In the genomic region with DNA sequence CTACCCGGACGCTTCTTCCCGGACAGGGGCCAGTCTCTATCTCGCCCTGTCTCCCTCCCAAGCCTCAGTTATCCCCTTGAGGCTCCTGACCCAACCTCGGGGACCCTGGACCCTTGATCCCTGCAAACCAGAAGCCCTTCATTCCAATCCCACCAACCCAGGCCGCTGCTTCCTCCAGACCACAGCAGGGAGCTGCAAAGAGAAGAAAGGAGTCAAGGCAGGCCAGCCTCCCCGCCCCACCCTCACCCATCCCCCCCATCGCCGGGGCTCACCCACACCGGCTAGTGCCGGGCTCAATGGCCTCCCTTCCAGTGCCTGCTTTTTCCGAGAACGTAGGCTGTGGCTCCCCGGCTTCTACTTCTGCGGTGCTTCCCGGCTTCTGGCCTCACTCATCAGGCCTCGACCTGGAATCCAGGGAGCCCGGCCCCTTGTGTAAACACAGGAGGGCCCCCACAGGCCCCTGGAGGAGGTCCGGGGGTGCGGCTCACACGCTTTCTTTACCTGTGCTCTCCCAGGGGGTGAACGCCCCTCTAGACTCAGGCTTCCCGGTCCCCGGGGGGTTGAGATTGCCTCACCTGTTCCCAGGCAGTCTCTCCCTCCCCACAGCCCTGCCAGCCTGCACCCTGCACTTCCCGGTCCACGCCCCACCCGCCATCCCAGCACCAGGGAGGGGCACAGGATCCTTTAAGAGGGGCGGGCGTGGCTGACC, we compare ENCODE assay signal across 9 cellular contexts. TPM values are rescaled to one million over a fixed set of nuclear protein-coding genes. Genes with fewer than 3 reads are reported as not detected.
A peak's percentile ranks its signal among the peaks of the same experiment; 100 is the strongest.
DNase-seq lines count a peak whose midpoint lies in the region; ATAC-seq, FAIRE-seq and TF ChIP-seq lines count a peak whose summit lies in the region.
"Had no signal": no experiment of that assay in that cellular context is flagged by ENCODE, and none has a peak within 500 bp of the region (broad histone marks: within the 10 kb centered on the region; RNA-seq: fewer than 3 reads in every experiment).

Gene FAM83E (minus strand): TSS at position 641 of the 709 bp plus-strand sequence. CDS start 1,704 bp downstream, outside the sequence.

- H3K36me3 ChIP-seq in Caco-2 (ENCODE audit: control insufficient read depth, insufficient read depth, low read length) = peaks cover 13% of the 10 kb centered on the region
- peaks cover 16 to 31% of the 10 kb centered on the region in 2 donors for H3K36me3 ChIP-seq in muscle layer of duodenum (ENCODE audit: control insufficient read depth in 1 of 2, insufficient read depth in 2 of 2, low read length in 2 of 2)

- peak; percentile 50 to 76 for DNase-seq in Caco-2
- peak; percentile 97 for DNase-seq in HT-29 (ENCODE audit: low spot score)
- no peak for DNase-seq in RKO (ENCODE audit: low spot score)
- DNase-seq in D721Med (ENCODE audit: insufficient read length, low spot score) = no peak
- DNase-seq: T1000 had no signal

- ATAC-seq in GM18520 (IDR thresholded peaks at IDR 0.05; ENCODE audit: unreplicated experiment) = no peak
- no peak for ATAC-seq in HG02623 (IDR thresholded peaks at IDR 0.05; ENCODE audit: unreplicated experiment)

- peak within 1 kb of the TSS; percentile 96 for H3K4me3 Mint-ChIP-seq in Caco-2 (ENCODE audit: unreplicated experiment)
- peak within 1 kb of the TSS; percentile 59 for H3K4me3 Mint-ChIP-seq in activated naive CD8-positive, alpha-beta T cell

- H3K9me3 Mint-ChIP-seq in Caco-2 (ENCODE audit: unreplicated experiment) = no peaks in the 10 kb centered on the region
- H3K9me3 Mint-ChIP-seq in activated naive CD8-positive, alpha-beta T cell (ENCODE audit: low read depth) = no peaks in the 10 kb centered on the region

- peak within 1 kb of the TSS; percentile 77 for H3K27ac ChIP-seq in muscle layer of duodenum (ENCODE audit: low read length)

- no peaks in the 10 kb centered on the region for H3K27me3 ChIP-seq in Caco-2 (replicated peaks; ENCODE audit: control insufficient read depth, insufficient read depth, low read length)
- H3K27me3 ChIP-seq in muscle layer of duodenum (ENCODE audit: low read depth, low read length) = no peaks in the 10 kb centered on the region

- CTCF ChIA-PET in Caco-2 (lab: Charles Lee) = interaction anchor here (0.6 to 0.9 kb wide), 2 partner anchors 13 to 30 kb away, joined by 3 read pairs; no protein-coding TSS in a partner anchor

- TF ChIP-seq CTCF in Caco-2 (IDR thresholded peaks at IDR 0.05; ENCODE audit: insufficient read depth in 1 of 2, low read depth in 1 of 2, low read length in 1 of 2, severe bottlenecking in 1 of 2, unreplicated experiment in 1 of 2) (no peak), D721Med (IDR thresholded peaks at IDR 0.05; ENCODE audit: insufficient read depth, missing control alignments) (no peak)

- no TSS peak for BruUV-seq in Caco-2 (replicated peaks; lab: Mats Ljungman, UMichigan)

- H3K4me1 ChIP-seq in Caco-2 (peaks cover 25% of the 10 kb centered on the region), muscle layer of duodenum (ENCODE audit: control insufficient read depth in 1 of 2, insufficient read depth in 2 of 2, low read length in 2 of 2) (peaks cover 11 to 27% of the 10 kb centered on the region in 2 donors)

- no peaks in the 10 kb centered on the region for H3K9me3 ChIP-seq in Caco-2
- no peaks in the 10 kb centered on the region for H3K9me3 ChIP-seq in muscle layer of duodenum (ENCODE audit: control insufficient read depth in 1 of 2, low read length in 2 of 2)

- intact Hi-C loops in Caco-2 (cut with micrococcal nuclease; ENCODE audit: unreplicated experiment) = no loop called here

- peaks cover 92% of the 10 kb centered on the region for H3K36me3 Mint-ChIP-seq in Caco-2 (ENCODE audit: insufficient read depth, unreplicated experiment)
- peaks cover 10% of the 10 kb centered on the region for H3K36me3 Mint-ChIP-seq in activated naive CD8-positive, alpha-beta T cell

- H3K27ac Mint-ChIP-seq in Caco-2 (ENCODE audit: unreplicated experiment) = peak within 1 kb of the TSS; percentile 98
- peak within 1 kb of the TSS; percentile 66 for H3K27ac Mint-ChIP-seq in activated naive CD8-positive, alpha-beta T cell

- no peaks in the 10 kb centered on the region for H3K27me3 Mint-ChIP-seq in Caco-2 (ENCODE audit: insufficient read depth, unreplicated experiment)
- no peaks in the 10 kb centered on the region for H3K27me3 Mint-ChIP-seq in activated naive CD8-positive, alpha-beta T cell

- H3K4me1 Mint-ChIP-seq in Caco-2 (ENCODE audit: low read depth, unreplicated experiment) = peaks cover 22% of the 10 kb centered on the region
- H3K4me1 Mint-ChIP-seq in activated naive CD8-positive, alpha-beta T cell (ENCODE audit: low read depth) = peaks cover 16% of the 10 kb centered on the region

- POLR2A ChIA-PET in Caco-2 (lab: Charles Lee) = no interaction called here

- H3K4me3 ChIP-seq in Caco-2 (ENCODE audit: low read depth, low read length) (no peak within 1 kb of the TSS), muscle layer of duodenum (ENCODE audit: low read depth in 1 of 2, low read length in 2 of 2) (peak within 1 kb of the TSS in 1 of 2 donors; percentile 37)

- no peak for FAIRE-seq in D721Med (lab: Jason Lieb, UNC)

RNA-seq across cellular contexts. Expression of gene FAM83E, which starts in this region (rescaled TPM):
- 5.8 and 6.8 TPM in 2 replicates for total RNA-seq in Caco-2 (2022)
- total RNA-seq in HT-29 (2014; rRNA removed; shearing (Covaris generic)) = 15.9 and 18.5 TPM in 2 replicates

Comparison
In these comparisons a context has a peak if more than half of its experiments do, and no peak if none do; other contexts are left out.
1. DNase-seq: peak in Caco-2 (2 of 2) and HT-29 (single experiment); none in RKO (single experiment) and D721Med (single experiment).